Comparison of ENCODE assay signal across 8 cellular contexts in genomic region chr14:105747503-105748203, GRCh38.
A peak's percentile ranks its signal among the peaks of the same experiment; 100 is the strongest.
DNase-seq lines count a peak whose midpoint lies in the region; ATAC-seq, FAIRE-seq and TF ChIP-seq lines count a peak whose summit lies in the region.
"Not testable (repeated sequence)": the region's sequence is repeated elsewhere in the genome, so short reads cannot be mapped to it uniquely, and the experiment has no call there.

No MANE protein-coding gene starts in this region.

- H3K27ac ChIP-seq in BLaER1 (peak overlapping the region; percentile 30; the same call in 1 of the 2 replicates), Peyer's patch (peak overlapping the region in 1 of 4 donors; percentile 38)
- H3K27ac ChIP-seq in upper lobe of left lung, result not testable (repeated sequence)

- H3K36me3 ChIP-seq in BLaER1, Peyer's patch, upper lobe of left lung: not testable (repeated sequence)

- 83 to 86% methylated on average over 28 to 31 of the region's 31 CpGs for WGBS in upper lobe of left lung, 2 donors

- H3K9me3 Mint-ChIP-seq in activated T-cell treated with anti-CD3 and anti-CD28 coated beads, Interleukin-2, amount 50 U/mL, for 4 hours; naive B cell: not testable (repeated sequence)

- peak; percentile 58 for ATAC-seq in HG02610 (IDR thresholded peaks at IDR 0.05; ENCODE audit: unreplicated experiment)
- not testable (repeated sequence) for ATAC-seq in activated T-cell treated with anti-CD3 and anti-CD28 coated beads, Interleukin-2, amount 50 U/mL, for 4 hours
- ATAC-seq in esophagus mucosa, result peak; percentile 10
- ATAC-seq in naive B cell (ENCODE audit: low read depth in 2 of 2), result peak; percentile 86 to 89
- peak; percentile 20 to 41 for ATAC-seq in upper lobe of left lung (ENCODE audit: low FRiP score in 2 of 2)

- not testable (repeated sequence) for H3K9me3 ChIP-seq in BLaER1, Peyer's patch, upper lobe of left lung

- peak overlapping the region; percentile 49 for H3K4me3 Mint-ChIP-seq in activated T-cell treated with anti-CD3 and anti-CD28 coated beads, Interleukin-2, amount 50 U/mL, for 4 hours
- peak overlapping the region; percentile 42 to 93 (median 86) for H3K4me3 Mint-ChIP-seq in naive B cell

- TF ChIP-seq POLR2A in Peyer's patch (IDR thresholded peaks at IDR 0.05); upper lobe of left lung (IDR thresholded peaks at IDR 0.05): not testable (repeated sequence)

- not testable (repeated sequence) for H3K4me1 Mint-ChIP-seq in activated T-cell treated with anti-CD3 and anti-CD28 coated beads, Interleukin-2, amount 50 U/mL, for 4 hours (ENCODE audit: low read depth)
- peaks cover 40 to 46% (median 43%) of the 10 kb centered on the region in 3 donors for H3K4me1 Mint-ChIP-seq in naive B cell

- DNase-seq in GM19239 (ENCODE audit: insufficient read length, low spot score); activated T-cell treated with anti-CD3 and anti-CD28 coated beads, Interleukin-2, amount 50 U/mL, for 4 hours: not testable (repeated sequence)
- DNase-seq in Peyer's patch, result peak in 2 of 3 donors; percentile 25 to 30
- peak; percentile 40 for DNase-seq in naive B cell
- peak in 1 of 2 donors; percentile 83 for DNase-seq in upper lobe of left lung

- H3K4me1 ChIP-seq in BLaER1, result peaks cover 18% of the 10 kb centered on the region
- not testable (repeated sequence) for H3K4me1 ChIP-seq in Peyer's patch, upper lobe of left lung

- not testable (repeated sequence) for H3K27me3 Mint-ChIP-seq in activated T-cell treated with anti-CD3 and anti-CD28 coated beads, Interleukin-2, amount 50 U/mL, for 4 hours (ENCODE audit: low read depth); naive B cell

- not testable (repeated sequence) for TF ChIP-seq CTCF in Peyer's patch (IDR thresholded peaks at IDR 0.05); upper lobe of left lung (IDR thresholded peaks at IDR 0.05)

- H3K9ac ChIP-seq in BLaER1, result not testable (repeated sequence)

- H3K4me3 ChIP-seq in BLaER1, upper lobe of left lung: not testable (repeated sequence)
- peak overlapping the region in 2 of 4 donors; percentile 5 to 6 for H3K4me3 ChIP-seq in Peyer's patch

- TF ChIP-seq EP300 in upper lobe of left lung (IDR thresholded peaks at IDR 0.05), result not testable (repeated sequence)

- not testable (repeated sequence) for H3K36me3 Mint-ChIP-seq in activated T-cell treated with anti-CD3 and anti-CD28 coated beads, Interleukin-2, amount 50 U/mL, for 4 hours (ENCODE audit: insufficient read depth); naive B cell

- H3K27ac Mint-ChIP-seq in naive B cell, result peak overlapping the region; percentile 81 to 98 (median 94)

- FAIRE-seq in GM19239 (lab: Jason Lieb, UNC), result peak; percentile 80

- H3K4me2 ChIP-seq in BLaER1, result peak overlapping the region; percentile 64

- not testable (repeated sequence) for H3K27me3 ChIP-seq in BLaER1, Peyer's patch, upper lobe of left lung

- not testable (repeated sequence) for H4K20me1 ChIP-seq in BLaER1
